Comparison of ENCODE assay signal across 17 cellular contexts in the genomic region with DNA sequence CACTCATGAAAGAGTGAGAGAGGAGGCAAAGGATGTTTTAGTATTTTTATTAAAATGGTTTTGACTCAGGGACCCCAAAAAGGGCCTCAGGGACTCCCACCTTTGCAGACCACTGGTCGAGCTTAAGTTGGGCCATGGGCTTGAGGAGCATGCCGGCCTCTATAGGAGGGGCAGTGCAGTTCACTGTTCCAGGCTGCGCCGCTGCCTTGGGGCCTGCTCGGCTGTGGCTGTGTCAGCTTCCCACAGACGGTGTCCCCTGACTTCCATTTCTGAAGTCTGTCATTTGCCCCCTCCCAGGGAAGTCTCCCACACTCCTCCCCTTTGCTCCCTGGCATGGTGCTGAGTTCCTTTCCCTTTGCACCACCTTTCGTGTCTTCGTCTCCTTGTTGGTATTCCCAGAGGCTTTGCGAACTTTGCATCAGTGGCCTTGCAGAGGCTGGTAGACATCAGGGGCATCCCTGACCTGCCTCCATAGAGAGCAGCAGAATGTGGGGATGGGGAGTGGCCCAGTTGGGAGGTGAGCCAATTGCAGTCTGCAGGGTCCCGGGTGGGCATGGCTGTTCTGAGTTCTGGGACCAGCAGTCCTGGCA. TPM values are rescaled to one million over a fixed set of nuclear protein-coding genes. Genes with fewer than 3 reads are reported as not detected.
DNase-seq lines count a peak whose midpoint lies in the region; ATAC-seq and TF ChIP-seq lines count a peak whose summit lies in the region.
"Had no signal": no experiment of that assay in that cellular context is flagged by ENCODE, and none has a peak within 500 bp of the region (broad histone marks: within the 10 kb centered on the region; RNA-seq: fewer than 3 reads in every experiment).

No MANE protein-coding gene starts in this region.

- no peak overlapping the region for H3K4me3 Mint-ChIP-seq in CD14-positive monocyte
- H3K4me3 Mint-ChIP-seq in activated CD4-positive, alpha-beta T cell treated with anti-CD3 and anti-CD28 coated beads for 36 hours, result no peak overlapping the region
- H3K4me3 Mint-ChIP-seq: CD4-positive, alpha-beta T cell had no signal

- TF ChIP-seq CTCF in coronary artery (IDR thresholded peaks at IDR 0.05) (no peak), CD14-positive monocyte (IDR thresholded peaks at IDR 0.05) (no peak)

- POLR2A ChIA-PET in activated CD4-positive, alpha-beta T cell treated with anti-CD3 and anti-CD28 coated beads for 36 hours (lab: Charles Lee), result no interaction called here

- H3K36me3 Mint-ChIP-seq in CD14-positive monocyte, result peaks cover 14 to 17% of the 10 kb centered on the region in 2 donors
- H3K36me3 Mint-ChIP-seq in activated CD4-positive, alpha-beta T cell treated with anti-CD3 and anti-CD28 coated beads for 36 hours (ENCODE audit: low read depth), result no peaks in the 10 kb centered on the region

- ATAC-seq in Right ventricle myocardium inferior, result no peak
- ATAC-seq in activated CD4-positive, alpha-beta T cell treated with anti-CD3 and anti-CD28 coated beads for 36 hours, result no peak

- intact Hi-C loops in cardiac septum (cut with DNase I), result no loop called here
- intact Hi-C loops in Right ventricle myocardium inferior (cut with DNase I), result no loop called here
- intact Hi-C loops in posterior vena cava (cut with DNase I), result no loop called here
- intact Hi-C loops in CD14-positive monocyte (cut with micrococcal nuclease), result no loop called here
- intact Hi-C loops in activated CD4-positive, alpha-beta T cell treated with anti-CD3 and anti-CD28 coated beads for 36 hours (cut with DNase I, micrococcal nuclease), result no loop called here

- H3K27me3 Mint-ChIP-seq in CD14-positive monocyte (ENCODE audit: low read depth in 3 of 3), result no peaks in the 10 kb centered on the region
- no peaks in the 10 kb centered on the region for H3K27me3 Mint-ChIP-seq in activated CD4-positive, alpha-beta T cell treated with anti-CD3 and anti-CD28 coated beads for 36 hours
- H3K27me3 Mint-ChIP-seq: CD4-positive, alpha-beta T cell had no signal

- CTCF ChIA-PET in activated CD4-positive, alpha-beta T cell treated with anti-CD3 and anti-CD28 coated beads for 36 hours (lab: Charles Lee), result interaction anchor here (0.6 to 1.4 kb wide), 3 partner anchors 12 to 332 kb away, joined by 3 to 4 read pairs (median 3); no protein-coding TSS in a partner anchor

- H3K27ac ChIP-seq in coronary artery, result no peak overlapping the region
- H3K27ac ChIP-seq: Peyer's patch had no signal

- no peak overlapping the region for H3K27ac Mint-ChIP-seq in CD14-positive monocyte
- H3K27ac Mint-ChIP-seq in activated CD4-positive, alpha-beta T cell treated with anti-CD3 and anti-CD28 coated beads for 36 hours, result no peak overlapping the region
- H3K27ac Mint-ChIP-seq: CD4-positive, alpha-beta T cell had no signal

- H3K4me3 ChIP-seq in coronary artery, result no peak overlapping the region
- H3K4me3 ChIP-seq: Peyer's patch had no signal

- H3K9me3 Mint-ChIP-seq in CD14-positive monocyte, result peaks cover 0 to 2% (median 0%) of the 10 kb centered on the region in 7 donors
- H3K9me3 Mint-ChIP-seq in activated CD4-positive, alpha-beta T cell treated with anti-CD3 and anti-CD28 coated beads for 36 hours (ENCODE audit: low read depth), result no peaks in the 10 kb centered on the region
- H3K9me3 Mint-ChIP-seq: CD4-positive, alpha-beta T cell had no signal

- DNase-seq in cardiac septum (ENCODE audit: low spot score) (peak; percentile 61), Right ventricle myocardium inferior (ENCODE audit: missing footprints) (no peak), coronary artery (ENCODE audit: low spot score) (peak; percentile 70), posterior vena cava (ENCODE audit: low spot score) (peak; percentile 74), CD14-positive monocyte (ENCODE audit: low spot score) (no peak), globus pallidus (ENCODE audit: low spot score) (no peak), NCI-H1436 treated with DMSO at 0.1 percent for 48 hours (lab: John Stamatoyannopoulos, UW) (no peak)
- DNase-seq in activated CD4-positive, alpha-beta T cell treated with anti-CD3 and anti-CD28 coated beads for 36 hours, result no peak
- DNase-seq: Calu3; CD4-positive, alpha-beta T cell; HCEC 1CT; Kasumi-1; NCI-H1105 treated with DMSO at 0.1 percent for 48 hours; NCI-H1930; NCI-H510A; NCI-H82 had no signal

- peaks cover 29% of the 10 kb centered on the region for H3K4me1 Mint-ChIP-seq in CD14-positive monocyte
- H3K4me1 Mint-ChIP-seq in activated CD4-positive, alpha-beta T cell treated with anti-CD3 and anti-CD28 coated beads for 36 hours, result peaks cover 25% of the 10 kb centered on the region

RNA-seq across cellular contexts. Expression of a gene that starts 17.1 kb away (rescaled TPM):
- total RNA-seq in cardiac septum (554 TPM), Right ventricle myocardium inferior (312 TPM), posterior vena cava (100 to 1,000 TPM; 359 to 405 TPM)
- 1 to 10 TPM; 2.0 to 2.5 TPM for polyA plus RNA-seq in CD14-positive monocyte
- 100 to 1,000 TPM; 131 to 179 TPM for total RNA-seq in activated CD4-positive, alpha-beta T cell treated with anti-CD3 and anti-CD28 coated beads for 36 hours

Comparison
In these comparisons a context has a peak if more than half of its experiments do, and no peak if none do; other contexts are left out.
1. DNase-seq: peak in cardiac septum (single experiment), coronary artery (single experiment) and posterior vena cava (single experiment); none in Right ventricle myocardium inferior (single experiment), CD14-positive monocyte (single experiment), globus pallidus (single experiment), activated CD4-positive, alpha-beta T cell treated with anti-CD3 and anti-CD28 coated beads for 36 hours (single experiment) and NCI-H1436 treated with DMSO at 0.1 percent for 48 hours (single experiment).